In the genomic region with DNA sequence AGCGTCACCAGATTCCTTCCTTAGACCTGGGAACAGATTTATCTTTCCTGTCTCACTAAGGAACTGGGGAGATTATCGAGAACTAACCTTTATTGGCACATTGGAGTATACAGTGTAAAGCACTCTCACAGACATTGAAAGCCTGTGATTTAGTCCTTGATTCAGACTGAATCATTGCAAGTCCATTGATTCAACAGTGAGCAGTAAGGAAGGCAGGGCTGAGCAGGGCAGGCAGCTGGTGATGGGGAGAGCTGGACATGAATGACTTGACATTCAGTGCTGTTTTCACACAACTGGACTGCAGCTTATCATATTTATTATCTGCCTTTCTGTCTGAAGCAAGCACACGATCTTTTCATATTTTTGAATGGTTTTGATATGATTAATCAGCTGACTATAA, we compare ENCODE assay signal across 16 cellular contexts. TPM values are rescaled to one million over a fixed set of nuclear protein-coding genes. Genes with fewer than 3 reads are reported as not detected.
DNase-seq lines count a peak whose midpoint lies in the region; ATAC-seq and TF ChIP-seq lines count a peak whose summit lies in the region.
"Had no signal": no experiment of that assay in that cellular context is flagged by ENCODE, and none has a peak within 500 bp of the region (broad histone marks: within the 10 kb centered on the region; RNA-seq: fewer than 3 reads in every experiment).

No MANE protein-coding gene starts in this region.

- H3K4me1 ChIP-seq in H9 (ENCODE audit: insufficient read depth, low read length) = no peaks in the 10 kb centered on the region
- peaks cover 9 to 11% of the 10 kb centered on the region in 2 donors for H3K4me1 ChIP-seq in gastrocnemius medialis
- H3K4me1 ChIP-seq: BLaER1, HAP-1, SJSA1 had no signal

- no peaks in the 10 kb centered on the region for H3K9me3 Mint-ChIP-seq in H9
- H3K9me3 Mint-ChIP-seq: CD8-positive, alpha-beta memory T cell had no signal

- no peak overlapping the region for H4K5ac ChIP-seq in H9 (ENCODE audit: insufficient read length, low read depth, low read length)

- no peak overlapping the region for H3K23ac ChIP-seq in H9 (ENCODE audit: insufficient read length, low read depth, low read length)

- no peak overlapping the region for H2AFZ ChIP-seq in H9 (ENCODE audit: low read length)

- H2BK12ac ChIP-seq in H9 (ENCODE audit: insufficient read length, low read depth, low read length) = no peak overlapping the region

- no peak overlapping the region for H4K91ac ChIP-seq in H9 (ENCODE audit: insufficient read length, low read depth, low read length)

- H3K27ac Mint-ChIP-seq in H9 = no peak overlapping the region

- H3K4me3 ChIP-seq in foreskin fibroblast (ENCODE audit: low read depth in 1 of 2, low read length in 2 of 2) (no peak overlapping the region), gastrocnemius medialis (no peak overlapping the region)
- H3K4me3 ChIP-seq: BLaER1, HAP-1, SJSA1 had no signal

- H3K9me3 ChIP-seq in H9 (ENCODE audit: control insufficient read depth, low read depth, low read length) (no peaks in the 10 kb centered on the region), gastrocnemius medialis (no peaks in the 10 kb centered on the region)
- H3K9me3 ChIP-seq: BLaER1, HAP-1, SJSA1 had no signal

- no peaks in the 10 kb centered on the region for H3K79me2 ChIP-seq in H9 (ENCODE audit: insufficient read depth, low read length)

- H3K9ac ChIP-seq in H9 (ENCODE audit: extremely low read depth, insufficient read length, low read length) = peak overlapping the region; percentile 43
- H3K9ac ChIP-seq: BLaER1 had no signal

- no peak for TF ChIP-seq POLR2A in gastrocnemius medialis (IDR thresholded peaks at IDR 0.05)

- H4K8ac ChIP-seq in H9 (replicated peaks; ENCODE audit: insufficient read length, low read depth, low read length) = no peak overlapping the region

- no peak overlapping the region for H3K4me2 ChIP-seq in H9 (ENCODE audit: insufficient read depth, insufficient read length, low read length)
- H3K4me2 ChIP-seq: BLaER1 had no signal

- no peak overlapping the region for H2BK15ac ChIP-seq in H9 (ENCODE audit: low read depth, low read length)

- no peaks in the 10 kb centered on the region for H3K27me3 Mint-ChIP-seq in H9 (ENCODE audit: low read depth)
- H3K27me3 Mint-ChIP-seq: CD8-positive, alpha-beta memory T cell had no signal

- H2BK20ac ChIP-seq in H9 (ENCODE audit: low read depth, low read length, poor library complexity, severe bottlenecking) = no peak overlapping the region

- no CpG with 5 or more reads among the region's 3 CpGs for WGBS in H9 (ENCODE audit: extremely low coverage, insufficient read length, low lambda C conversion rate)

- no peak overlapping the region for H2BK120ac ChIP-seq in H9 (ENCODE audit: low read depth, low read length, poor library complexity, severe bottlenecking)

- H3K4me1 Mint-ChIP-seq in H9 = peaks cover 4 to 12% of the 10 kb centered on the region in 2 experiments; a peak in 3 of 4 replicates

- H3T11ph ChIP-seq in H9 (ENCODE audit: low read length) = no peak overlapping the region

- H3K4me3 Mint-ChIP-seq in H9 = no peak overlapping the region
- H3K4me3 Mint-ChIP-seq: CD8-positive, alpha-beta memory T cell had no signal

- no peaks in the 10 kb centered on the region for H4K20me1 ChIP-seq in H9 (ENCODE audit: control insufficient read depth, insufficient read depth, insufficient read length)
- H4K20me1 ChIP-seq: BLaER1 had no signal

- H3K18ac ChIP-seq in H9 (ENCODE audit: insufficient read length, low read depth, low read length) = no peak overlapping the region

- no peak overlapping the region for H2AK5ac ChIP-seq in H9 (ENCODE audit: insufficient read length, low read length)

- H3K23me2 ChIP-seq in H9 (ENCODE audit: insufficient read length, low read depth, low read length, poor library complexity, severe bottlenecking) = no peaks in the 10 kb centered on the region

- in situ Hi-C loops in gastrocnemius medialis (cut with MboI; ENCODE audit: low sequenced_read_pairs in 4 of 4) = no loop called here

- H3K36me3 Mint-ChIP-seq in H9 (ENCODE audit: insufficient read depth in 1 of 3, low read depth in 3 of 3) = peaks cover 5 to 13% (median 5%) of the 10 kb centered on the region in 3 experiments; a peak in 4 of 7 replicates

- DNase-seq in Ammon's horn (ENCODE audit: low spot score) = peak; percentile 24
- no peak for DNase-seq in H9
- DNase-seq in amniotic epithelial cell (ENCODE audit: low read depth) = peak; percentile 12
- DNase-seq in foreskin fibroblast = peak; percentile 24 to 55
- DNase-seq in gastrocnemius medialis = no peak
- DNase-seq in stimulated activated CD4-positive, alpha-beta T cell treated with anti-CD3 and anti-CD28 coated beads, Interleukin-12 subunit alpha, Interleukin-12 subunit beta, amount 100 ng/mL, for 4 hours = no peak
- DNase-seq in stimulated activated naive CD4-positive, alpha-beta T cell treated with Interleukin-2 at 50 U/mL for 16 hours (lab: John Stamatoyannopoulos, UW) = no peak
- DNase-seq: ACHN; CD8-positive, alpha-beta memory T cell; NCI-H1930; NCI-H2171 had no signal

- no peak overlapping the region for H3K14ac ChIP-seq in H9 (ENCODE audit: insufficient read depth, low read length)

- H3K79me1 ChIP-seq in H9 (ENCODE audit: insufficient read depth, low read depth, low read length, poor library complexity, severe bottlenecking) = no peaks in the 10 kb centered on the region

- TF ChIP-seq CTCF in H9 (conservative IDR thresholded peaks at IDR 0.05) (no peak), foreskin fibroblast (IDR thresholded peaks at IDR 0.05; ENCODE audit: low read depth, low read length) (no peak), gastrocnemius medialis (IDR thresholded peaks at IDR 0.05 in 4 of 5, conservative IDR thresholded peaks at IDR 0.05 in 1 of 5) (no peak)

- peaks cover 0 to 18% of the 10 kb centered on the region in 2 donors for H3K36me3 ChIP-seq in gastrocnemius medialis

- no peak overlapping the region for H3K56ac ChIP-seq in H9 (ENCODE audit: insufficient read length, low read depth, low read length)

- H3K4ac ChIP-seq in H9 (ENCODE audit: low read depth, low read length) = no peak overlapping the region

- H3K27ac ChIP-seq in H9 (ENCODE audit: insufficient read length, low read depth, low read length) (no peak overlapping the region), gastrocnemius medialis (no peak overlapping the region)
- H3K27ac ChIP-seq: BLaER1, RWPE1, SJSA1 had no signal

- intact Hi-C loops in gastrocnemius medialis (cut with DNase I; ENCODE audit: low total_unique reads) = no loop called here

- no peak overlapping the region for H2BK5ac ChIP-seq in H9 (ENCODE audit: insufficient read length, low read length)

- no peaks in the 10 kb centered on the region for H3K27me3 ChIP-seq in H9 (ENCODE audit: insufficient read depth, low read length)
- H3K27me3 ChIP-seq in gastrocnemius medialis = no peaks in the 10 kb centered on the region
- H3K27me3 ChIP-seq: BLaER1, SJSA1 had no signal

- ATAC-seq in gastrocnemius medialis = no peak
- ATAC-seq in GM19463 (IDR thresholded peaks at IDR 0.05; ENCODE audit: unreplicated experiment) = no peak

RNA-seq across cellular contexts. Expression of a gene that starts 16.2 kb away (rescaled TPM):
- total RNA-seq in H9 (2021) (21.6 and 23.0 TPM in 2 replicates), gastrocnemius medialis (10 to 100 TPM; 11.0 to 14.0 (median 12.9) TPM)

Comparison
In these comparisons a context has a peak if more than half of its experiments do, and no peak if none do; other contexts are left out.
1. DNase-seq: peak in Ammon's horn (single experiment), amniotic epithelial cell (single experiment) and foreskin fibroblast (2 of 2); none in H9 (single experiment), gastrocnemius medialis (0 of 2), stimulated activated CD4-positive, alpha-beta T cell treated with anti-CD3 and anti-CD28 coated beads, Interleukin-12 subunit alpha, Interleukin-12 subunit beta, amount 100 ng/mL, for 4 hours (single experiment) and stimulated activated naive CD4-positive, alpha-beta T cell treated with Interleukin-2 at 50 U/mL for 16 hours (single experiment).